In the genomic region with DNA sequence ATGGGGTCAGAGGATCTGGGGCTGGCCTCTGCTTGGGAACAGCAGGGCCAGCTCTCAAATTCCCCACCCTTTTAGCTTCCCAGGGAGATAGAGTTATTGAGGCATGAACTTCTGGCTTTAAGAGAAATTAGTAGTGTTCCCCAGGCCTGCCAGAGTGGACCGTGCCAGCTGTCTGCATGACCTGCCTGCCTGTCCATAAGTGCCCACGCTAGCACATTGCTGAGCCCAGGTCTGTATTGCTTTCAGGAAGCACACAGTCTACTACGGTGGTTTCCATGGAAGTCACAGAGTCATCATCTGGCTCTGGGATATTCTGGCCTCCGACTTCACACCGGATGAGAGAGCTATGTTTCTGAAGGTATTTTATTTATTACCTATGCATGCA, we compare ENCODE assay signal across 1 cellular context.
TF ChIP-seq lines count a peak whose summit lies in the region.

No MANE protein-coding gene starts in this region.

TF ChIP-seq in GM23338, 12 proteins besides CTCF, POLR2A, EP300 and RAD21 (continued from another document):
- TF ChIP-seq, protein P1, sequence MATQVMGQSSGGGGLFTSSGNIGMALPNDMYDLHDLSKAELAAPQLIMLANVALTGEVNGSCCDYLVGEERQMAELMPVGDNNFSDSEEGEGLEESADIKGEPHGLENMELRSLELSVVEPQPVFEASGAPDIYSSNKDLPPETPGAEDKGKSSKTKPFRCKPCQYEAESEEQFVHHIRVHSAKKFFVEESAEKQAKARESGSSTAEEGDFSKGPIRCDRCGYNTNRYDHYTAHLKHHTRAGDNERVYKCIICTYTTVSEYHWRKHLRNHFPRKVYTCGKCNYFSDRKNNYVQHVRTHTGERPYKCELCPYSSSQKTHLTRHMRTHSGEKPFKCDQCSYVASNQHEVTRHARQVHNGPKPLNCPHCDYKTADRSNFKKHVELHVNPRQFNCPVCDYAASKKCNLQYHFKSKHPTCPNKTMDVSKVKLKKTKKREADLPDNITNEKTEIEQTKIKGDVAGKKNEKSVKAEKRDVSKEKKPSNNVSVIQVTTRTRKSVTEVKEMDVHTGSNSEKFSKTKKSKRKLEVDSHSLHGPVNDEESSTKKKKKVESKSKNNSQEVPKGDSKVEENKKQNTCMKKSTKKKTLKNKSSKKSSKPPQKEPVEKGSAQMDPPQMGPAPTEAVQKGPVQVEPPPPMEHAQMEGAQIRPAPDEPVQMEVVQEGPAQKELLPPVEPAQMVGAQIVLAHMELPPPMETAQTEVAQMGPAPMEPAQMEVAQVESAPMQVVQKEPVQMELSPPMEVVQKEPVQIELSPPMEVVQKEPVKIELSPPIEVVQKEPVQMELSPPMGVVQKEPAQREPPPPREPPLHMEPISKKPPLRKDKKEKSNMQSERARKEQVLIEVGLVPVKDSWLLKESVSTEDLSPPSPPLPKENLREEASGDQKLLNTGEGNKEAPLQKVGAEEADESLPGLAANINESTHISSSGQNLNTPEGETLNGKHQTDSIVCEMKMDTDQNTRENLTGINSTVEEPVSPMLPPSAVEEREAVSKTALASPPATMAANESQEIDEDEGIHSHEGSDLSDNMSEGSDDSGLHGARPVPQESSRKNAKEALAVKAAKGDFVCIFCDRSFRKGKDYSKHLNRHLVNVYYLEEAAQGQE (IDR thresholded peaks at IDR 0.05; ENCODE audit: unreplicated experiment): no peak
- TF ChIP-seq STAT1 (IDR thresholded peaks at IDR 0.05; ENCODE audit: unreplicated experiment): no peak
- TF ChIP-seq ZNF331 (CRISPR knock-in tag; IDR thresholded peaks at IDR 0.05; ENCODE audit: low read depth): no peak
- TF ChIP-seq ETS1 (IDR thresholded peaks at IDR 0.05): no peak
- TF ChIP-seq EZH2phosphoT487 (IDR thresholded peaks at IDR 0.05; ENCODE audit: unreplicated experiment): no peak
- TF ChIP-seq, protein P2, sequence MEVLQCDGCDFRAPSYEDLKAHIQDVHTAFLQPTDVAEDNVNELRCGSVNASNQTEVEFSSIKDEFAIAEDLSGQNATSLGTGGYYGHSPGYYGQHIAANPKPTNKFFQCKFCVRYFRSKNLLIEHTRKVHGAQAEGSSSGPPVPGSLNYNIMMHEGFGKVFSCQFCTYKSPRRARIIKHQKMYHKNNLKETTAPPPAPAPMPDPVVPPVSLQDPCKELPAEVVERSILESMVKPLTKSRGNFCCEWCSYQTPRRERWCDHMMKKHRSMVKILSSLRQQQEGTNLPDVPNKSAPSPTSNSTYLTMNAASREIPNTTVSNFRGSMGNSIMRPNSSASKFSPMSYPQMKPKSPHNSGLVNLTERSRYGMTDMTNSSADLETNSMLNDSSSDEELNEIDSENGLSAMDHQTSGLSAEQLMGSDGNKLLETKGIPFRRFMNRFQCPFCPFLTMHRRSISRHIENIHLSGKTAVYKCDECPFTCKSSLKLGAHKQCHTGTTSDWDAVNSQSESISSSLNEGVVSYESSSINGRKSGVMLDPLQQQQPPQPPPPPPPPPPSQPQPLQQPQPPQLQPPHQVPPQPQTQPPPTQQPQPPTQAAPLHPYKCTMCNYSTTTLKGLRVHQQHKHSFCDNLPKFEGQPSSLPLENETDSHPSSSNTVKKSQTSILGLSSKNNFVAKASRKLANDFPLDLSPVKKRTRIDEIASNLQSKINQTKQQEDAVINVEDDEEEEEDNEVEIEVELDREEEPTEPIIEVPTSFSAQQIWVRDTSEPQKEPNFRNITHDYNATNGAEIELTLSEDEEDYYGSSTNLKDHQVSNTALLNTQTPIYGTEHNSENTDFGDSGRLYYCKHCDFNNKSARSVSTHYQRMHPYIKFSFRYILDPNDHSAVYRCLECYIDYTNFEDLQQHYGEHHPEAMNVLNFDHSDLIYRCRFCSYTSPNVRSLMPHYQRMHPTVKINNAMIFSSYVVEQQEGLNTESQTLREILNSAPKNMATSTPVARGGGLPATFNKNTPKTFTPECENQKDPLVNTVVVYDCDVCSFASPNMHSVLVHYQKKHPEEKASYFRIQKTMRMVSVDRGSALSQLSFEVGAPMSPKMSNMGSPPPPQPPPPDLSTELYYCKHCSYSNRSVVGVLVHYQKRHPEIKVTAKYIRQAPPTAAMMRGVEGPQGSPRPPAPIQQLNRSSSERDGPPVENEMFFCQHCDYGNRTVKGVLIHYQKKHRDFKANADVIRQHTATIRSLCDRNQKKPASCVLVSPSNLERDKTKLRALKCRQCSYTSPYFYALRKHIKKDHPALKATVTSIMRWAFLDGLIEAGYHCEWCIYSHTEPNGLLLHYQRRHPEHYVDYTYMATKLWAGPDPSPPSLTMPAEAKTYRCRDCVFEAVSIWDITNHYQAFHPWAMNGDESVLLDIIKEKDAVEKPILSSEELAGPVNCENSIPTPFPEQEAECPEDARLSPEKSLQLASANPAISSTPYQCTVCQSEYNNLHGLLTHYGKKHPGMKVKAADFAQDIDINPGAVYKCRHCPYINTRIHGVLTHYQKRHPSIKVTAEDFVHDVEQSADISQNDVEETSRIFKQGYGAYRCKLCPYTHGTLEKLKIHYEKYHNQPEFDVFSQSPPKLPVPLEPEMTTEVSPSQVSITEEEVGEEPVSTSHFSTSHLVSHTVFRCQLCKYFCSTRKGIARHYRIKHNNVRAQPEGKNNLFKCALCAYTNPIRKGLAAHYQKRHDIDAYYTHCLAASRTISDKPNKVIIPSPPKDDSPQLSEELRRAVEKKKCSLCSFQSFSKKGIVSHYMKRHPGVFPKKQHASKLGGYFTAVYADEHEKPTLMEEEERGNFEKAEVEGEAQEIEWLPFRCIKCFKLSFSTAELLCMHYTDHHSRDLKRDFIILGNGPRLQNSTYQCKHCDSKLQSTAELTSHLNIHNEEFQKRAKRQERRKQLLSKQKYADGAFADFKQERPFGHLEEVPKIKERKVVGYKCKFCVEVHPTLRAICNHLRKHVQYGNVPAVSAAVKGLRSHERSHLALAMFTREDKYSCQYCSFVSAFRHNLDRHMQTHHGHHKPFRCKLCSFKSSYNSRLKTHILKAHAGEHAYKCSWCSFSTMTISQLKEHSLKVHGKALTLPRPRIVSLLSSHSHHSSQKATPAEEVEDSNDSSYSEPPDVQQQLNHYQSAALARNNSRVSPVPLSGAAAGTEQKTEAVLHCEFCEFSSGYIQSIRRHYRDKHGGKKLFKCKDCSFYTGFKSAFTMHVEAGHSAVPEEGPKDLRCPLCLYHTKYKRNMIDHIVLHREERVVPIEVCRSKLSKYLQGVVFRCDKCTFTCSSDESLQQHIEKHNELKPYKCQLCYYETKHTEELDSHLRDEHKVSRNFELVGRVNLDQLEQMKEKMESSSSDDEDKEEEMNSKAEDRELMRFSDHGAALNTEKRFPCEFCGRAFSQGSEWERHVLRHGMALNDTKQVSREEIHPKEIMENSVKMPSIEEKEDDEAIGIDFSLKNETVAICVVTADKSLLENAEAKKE (CRISPR knock-in tag; IDR thresholded peaks at IDR 0.05): no peak
- no peak for TF ChIP-seq EZH2 (IDR thresholded peaks at IDR 0.05; ENCODE audit: low read depth, unreplicated experiment)
- TF ChIP-seq CREB1 (CRISPR knock-in tag; IDR thresholded peaks at IDR 0.05; ENCODE audit: low read depth): no peak
- TF ChIP-seq JUNB (IDR thresholded peaks at IDR 0.05; ENCODE audit: unreplicated experiment): no peak
- no peak for TF ChIP-seq POLR2AphosphoS5 (IDR thresholded peaks at IDR 0.05; ENCODE audit: low read depth)
